In the genomic region with DNA sequence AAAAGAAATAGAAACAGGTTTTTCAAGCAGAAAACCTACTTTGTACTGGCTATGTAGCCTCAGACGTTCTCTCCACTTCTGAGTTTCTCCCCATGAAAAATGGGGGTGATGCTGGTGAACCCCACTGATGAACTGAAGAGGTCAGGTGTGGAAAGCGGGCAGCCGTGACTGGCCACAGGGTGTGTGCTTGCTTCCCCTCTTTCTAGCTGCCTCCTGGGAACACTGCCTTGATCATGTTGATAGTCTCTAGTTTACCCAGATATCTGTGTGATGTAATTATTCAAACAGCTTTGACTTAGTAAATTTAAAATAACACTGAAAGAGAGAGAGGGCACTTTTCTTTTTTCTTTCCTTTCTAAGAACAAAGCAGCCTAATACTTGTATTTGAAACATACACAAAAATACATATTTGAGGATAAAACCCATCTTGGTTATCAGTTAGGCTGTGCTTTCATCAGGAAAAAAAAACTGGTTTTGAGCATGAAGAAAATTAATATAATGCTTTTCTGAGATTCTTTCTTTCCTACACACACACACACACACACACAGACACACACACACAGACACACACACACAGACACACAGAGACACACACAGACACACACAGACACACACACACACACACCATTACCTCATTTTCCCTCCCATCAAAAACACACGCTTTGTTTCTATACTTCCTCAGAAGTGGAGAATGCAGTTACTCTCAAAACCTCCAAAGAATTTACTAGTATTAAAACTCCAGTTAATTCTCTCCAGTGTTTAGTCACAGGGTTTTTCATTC, we compare ENCODE assay signal across 26 cellular contexts.
DNase-seq lines count a peak whose midpoint lies in the region; ATAC-seq, FAIRE-seq and TF ChIP-seq lines count a peak whose summit lies in the region.
"Had no signal": no experiment of that assay in that cellular context is flagged by ENCODE, and none has a peak within 500 bp of the region (broad histone marks: within the 10 kb centered on the region; RNA-seq: fewer than 3 reads in every experiment).

No MANE protein-coding gene starts in this region.

- POLR2A ChIA-PET in HepG2 (lab: Yijun Ruan, JAX), result no interaction called here
- POLR2A ChIA-PET in activated CD4-positive, alpha-beta memory T cell treated with anti-CD3 and anti-CD28 coated beads for 36 hours (lab: Charles Lee), result no interaction called here

- no peaks in the 10 kb centered on the region for H3K4me1 Mint-ChIP-seq in activated CD4-positive, alpha-beta memory T cell treated with anti-CD3 and anti-CD28 coated beads for 36 hours (ENCODE audit: low read depth)
- H3K4me1 Mint-ChIP-seq: CD8-positive, alpha-beta memory T cell; naive thymus-derived CD4-positive, alpha-beta T cell had no signal

- H3K9ac ChIP-seq in HepG2 (ENCODE audit: insufficient read depth, low read depth, low read length), result no peak overlapping the region
- peak overlapping the region; percentile 60 for H3K9ac ChIP-seq in endocrine pancreas (ENCODE audit: control insufficient read depth, insufficient read depth, low read length)
- peak overlapping the region; percentile 63 for H3K9ac ChIP-seq in neural cell (ENCODE audit: low read length)

- H3K9me3 Mint-ChIP-seq in activated CD4-positive, alpha-beta memory T cell treated with anti-CD3 and anti-CD28 coated beads for 36 hours, result no peaks in the 10 kb centered on the region
- H3K9me3 Mint-ChIP-seq: activated B cell treated with CpG ODN at 0.5 μM for 24 hours; activated T-helper 2 cell treated with anti-CD3 and anti-CD28 coated beads, Interferon-gamma antibody, Interleukin-2, Interleukin-4, amounts not matched to agents 10 μg/mL and 5 μg/mL and 100 μg/mL, durations not matched to agents 14 hours and 24 hours and 36 hours; naive thymus-derived CD4-positive, alpha-beta T cell had no signal

- WGBS in HepG2 (ENCODE audit: low lambda C conversion rate), result 1% methylated on average over 4 of the region's 4 CpGs
- 42% methylated on average over 4 of the region's 4 CpGs for WGBS in right lobe of liver (ENCODE audit: insufficient coverage, low coverage, low lambda C conversion rate, missing lambda C conversion rate)

- no peaks in the 10 kb centered on the region for H3K27me3 Mint-ChIP-seq in activated CD4-positive, alpha-beta memory T cell treated with anti-CD3 and anti-CD28 coated beads for 36 hours
- H3K27me3 Mint-ChIP-seq: activated B cell treated with CpG ODN at 0.5 μM for 24 hours; CD8-positive, alpha-beta memory T cell had no signal

- H3K27ac Mint-ChIP-seq in activated CD4-positive, alpha-beta memory T cell treated with anti-CD3 and anti-CD28 coated beads for 36 hours, result no peak overlapping the region
- H3K27ac Mint-ChIP-seq: activated B cell treated with CpG ODN at 0.5 μM for 24 hours; activated T-helper 2 cell treated with anti-CD3 and anti-CD28 coated beads, Interferon-gamma antibody, Interleukin-2, Interleukin-4, amounts not matched to agents 10 μg/mL and 5 μg/mL and 100 μg/mL, durations not matched to agents 14 hours and 24 hours and 36 hours; CD8-positive, alpha-beta memory T cell; naive thymus-derived CD4-positive, alpha-beta T cell had no signal

- CTCF ChIA-PET in HepG2 (lab: Yijun Ruan, JAX; ENCODE audit: low intra/inter-chr PET ratio, low total read pairs), result no interaction called here
- CTCF ChIA-PET in activated CD4-positive, alpha-beta memory T cell treated with anti-CD3 and anti-CD28 coated beads for 36 hours (lab: Charles Lee), result no interaction called here

- no peaks in the 10 kb centered on the region for H3K9me3 ChIP-seq in HepG2 (ENCODE audit: low read length)
- no peaks in the 10 kb centered on the region for H3K9me3 ChIP-seq in right lobe of liver
- H3K9me3 ChIP-seq in endocrine pancreas (ENCODE audit: control insufficient read depth, low read length), result no peaks in the 10 kb centered on the region
- H3K9me3 ChIP-seq in neural cell (ENCODE audit: low read length), result no peaks in the 10 kb centered on the region
- H3K9me3 ChIP-seq: body of pancreas, heart left ventricle, prostate gland, tibial nerve had no signal

- H3K4me1 ChIP-seq in HepG2 (ENCODE audit: insufficient read depth, low read length) (no peaks in the 10 kb centered on the region), right lobe of liver (no peaks in the 10 kb centered on the region), endocrine pancreas (ENCODE audit: control insufficient read depth, insufficient read depth, low read length) (peaks cover 13% of the 10 kb centered on the region)
- H3K4me1 ChIP-seq: body of pancreas, heart left ventricle, prostate gland had no signal

- in situ Hi-C loops in HepG2 (cut with HindIII; ENCODE audit: extremely low pct_ligation_motif_present, low pct_unique_long_range_greater_than_20kb), result no loop called here

- TF ChIP-seq CTCF in HepG2 (CRISPR knock-in tag; IDR thresholded peaks at IDR 0.05), result no peak
- TF ChIP-seq CTCF in right lobe of liver (IDR thresholded peaks at IDR 0.05), result no peak
- TF ChIP-seq CTCF in neural cell (IDR thresholded peaks at IDR 0.05; ENCODE audit: poor library complexity, severe bottlenecking), result no peak

- no peaks in the 10 kb centered on the region for H3F3A ChIP-seq in neural cell (ENCODE audit: insufficient read depth, low read length, poor library complexity, severe bottlenecking)

- no peaks in the 10 kb centered on the region for H3K9me2 ChIP-seq in neural cell (ENCODE audit: insufficient read depth, low read length)

- no TSS peak for BruUV-seq in HepG2 (replicated peaks; lab: Mats Ljungman, UMichigan)

- TF ChIP-seq EP300 in HepG2 (IDR thresholded peaks at IDR 0.05; ENCODE audit: low read depth in 2 of 2, low read length in 2 of 2) (no peak), HepG2 (CRISPR knock-in tag; IDR thresholded peaks at IDR 0.05; ENCODE audit: borderline replicate concordance) (no peak), neural cell (conservative IDR thresholded peaks at IDR 0.05; ENCODE audit: poor library complexity, severe bottlenecking) (no peak)

- H3K4me2 ChIP-seq in HepG2 (ENCODE audit: low read depth, low read length), result no peak overlapping the region
- H3K4me2 ChIP-seq in neural cell (ENCODE audit: low read length), result peak overlapping the region; percentile 62

- FAIRE-seq in HepG2 (lab: Jason Lieb, UNC), result no peak

- no peak overlapping the region for H3K4me3 Mint-ChIP-seq in activated CD4-positive, alpha-beta memory T cell treated with anti-CD3 and anti-CD28 coated beads for 36 hours
- H3K4me3 Mint-ChIP-seq: activated B cell treated with CpG ODN at 0.5 μM for 24 hours; CD8-positive, alpha-beta memory T cell; naive thymus-derived CD4-positive, alpha-beta T cell had no signal

- H2AFZ ChIP-seq in HepG2 (ENCODE audit: low read length) (peak overlapping the region; percentile 6), neural cell (ENCODE audit: low read depth, low read length) (peak overlapping the region; percentile 15)

- H3K27ac ChIP-seq in HepG2 (ENCODE audit: extremely low read length, insufficient read depth, low read length), result no peak overlapping the region
- H3K27ac ChIP-seq in right lobe of liver, result no peak overlapping the region
- H3K27ac ChIP-seq in neural cell (ENCODE audit: low read length), result peak overlapping the region; percentile 98
- H3K27ac ChIP-seq: body of pancreas, heart left ventricle, prostate gland had no signal

- H3K4me3 ChIP-seq in HepG2 (replicated peaks in 1 of 3; ENCODE audit: insufficient read depth in 1 of 3, low read depth in 2 of 3, low read length in 3 of 3) (no peak overlapping the region), right lobe of liver (no peak overlapping the region), endocrine pancreas (ENCODE audit: control insufficient read depth, insufficient read depth, low read length) (peak overlapping the region; percentile 82), neural cell (ENCODE audit: low read length) (peak overlapping the region; percentile 16)
- H3K4me3 ChIP-seq: body of pancreas, heart left ventricle, prostate gland had no signal

- ATAC-seq in HepG2 (no peak), right lobe of liver (no peak), GM21367 (IDR thresholded peaks at IDR 0.05; ENCODE audit: unreplicated experiment) (no peak), GM21360 (IDR thresholded peaks at IDR 0.05; ENCODE audit: unreplicated experiment) (no peak)
- ATAC-seq: body of pancreas; heart left ventricle; left cardiac atrium; naive thymus-derived CD4-positive, alpha-beta T cell had no signal

- no peak for TF ChIP-seq POLR2A in HepG2 (IDR thresholded peaks at IDR 0.05; ENCODE audit: insufficient read depth in 1 of 2, low read depth in 2 of 2, low read length in 2 of 2)
- no peak for TF ChIP-seq POLR2A in right lobe of liver (IDR thresholded peaks at IDR 0.05)

- intact Hi-C loops in HepG2 (cut with micrococcal nuclease; ENCODE audit: unreplicated experiment), result no loop called here
- intact Hi-C loops in right lobe of liver (cut with DNase I), result no loop called here
- intact Hi-C loops in activated CD4-positive, alpha-beta memory T cell treated with anti-CD3 and anti-CD28 coated beads for 36 hours (cut with micrococcal nuclease), result no loop called here

- no peaks in the 10 kb centered on the region for H3K79me2 ChIP-seq in HepG2 (ENCODE audit: insufficient read depth, low read length)
- H3K79me2 ChIP-seq in neural cell (replicated peaks; ENCODE audit: insufficient read depth, low read length), result no peaks in the 10 kb centered on the region

- no peaks in the 10 kb centered on the region for H3K36me3 Mint-ChIP-seq in activated CD4-positive, alpha-beta memory T cell treated with anti-CD3 and anti-CD28 coated beads for 36 hours
- H3K36me3 Mint-ChIP-seq: naive thymus-derived CD4-positive, alpha-beta T cell had no signal

- TF ChIP-seq RAD21 in HepG2 (CRISPR knock-in tag; IDR thresholded peaks at IDR 0.05) (no peak), neural cell (conservative IDR thresholded peaks at IDR 0.05) (no peak)

- H3K27me3 ChIP-seq in HepG2 (ENCODE audit: control insufficient read depth in 1 of 2, insufficient read depth in 2 of 2, low read length in 2 of 2) (no peaks in the 10 kb centered on the region), right lobe of liver (no peaks in the 10 kb centered on the region), endocrine pancreas (ENCODE audit: control insufficient read depth, insufficient read depth, low read length) (no peaks in the 10 kb centered on the region), neural cell (ENCODE audit: insufficient read depth, low read depth, low read length) (no peaks in the 10 kb centered on the region)
- H3K27me3 ChIP-seq: body of pancreas, heart left ventricle, tibial nerve had no signal

- DNase-seq in HepG2 (ENCODE audit: low spot score), result no peak
- DNase-seq in right lobe of liver, result no peak
- no peak for DNase-seq in activated CD4-positive, alpha-beta memory T cell treated with anti-CD3 and anti-CD28 coated beads for 36 hours
- DNase-seq in AML-193 (lab: John Stamatoyannopoulos, UW), result no peak
- DNase-seq: activated B cell treated with CpG ODN at 0.5 μM for 24 hours; activated CD8-positive, alpha-beta memory T cell treated with anti-CD3 and anti-CD28 coated beads, Interleukin-2, amount 50 U/mL, for 48 hours; body of pancreas; CD8-positive, alpha-beta memory T cell; DMS79 treated with DMSO at 0.1 percent for 48 hours; heart left ventricle; left cardiac atrium; naive thymus-derived CD4-positive, alpha-beta T cell; NCI-H1092; NCI-H2029; NCI-H2227 treated with DMSO at 0.1 percent for 48 hours; NCI-H82; stimulated activated CD8-positive, alpha-beta memory T cell treated with anti-CD3 and anti-CD28 coated beads, Interleukin-4, amount 100 ng/mL, for 48 hours; SW 1271; T1000 had no signal

- no peaks in the 10 kb centered on the region for H4K20me1 ChIP-seq in HepG2 (ENCODE audit: insufficient read depth, low read length)
- H4K20me1 ChIP-seq in neural cell (ENCODE audit: insufficient read depth), result no peaks in the 10 kb centered on the region

- no peaks in the 10 kb centered on the region for H3K36me3 ChIP-seq in HepG2 (replicated peaks in 1 of 2; ENCODE audit: control insufficient read depth in 1 of 2, insufficient read depth in 2 of 2, low read length in 2 of 2)
- no peaks in the 10 kb centered on the region for H3K36me3 ChIP-seq in right lobe of liver
- no peaks in the 10 kb centered on the region for H3K36me3 ChIP-seq in endocrine pancreas (ENCODE audit: control insufficient read depth, insufficient read depth, low read length)
- H3K36me3 ChIP-seq in neural cell (ENCODE audit: insufficient read depth, low read length), result no peaks in the 10 kb centered on the region
- H3K36me3 ChIP-seq: heart left ventricle, prostate gland, tibial nerve had no signal

Comparison
In these comparisons a context has a peak if more than half of its experiments do, and no peak if none do; other contexts are left out.
1. H3K4me3 ChIP-seq: peak in endocrine pancreas (single experiment) and neural cell (single experiment); none in HepG2 (0 of 3) and right lobe of liver (0 of 3).